Comparison of ENCODE assay signal across 8 cellular contexts in the genomic region with DNA sequence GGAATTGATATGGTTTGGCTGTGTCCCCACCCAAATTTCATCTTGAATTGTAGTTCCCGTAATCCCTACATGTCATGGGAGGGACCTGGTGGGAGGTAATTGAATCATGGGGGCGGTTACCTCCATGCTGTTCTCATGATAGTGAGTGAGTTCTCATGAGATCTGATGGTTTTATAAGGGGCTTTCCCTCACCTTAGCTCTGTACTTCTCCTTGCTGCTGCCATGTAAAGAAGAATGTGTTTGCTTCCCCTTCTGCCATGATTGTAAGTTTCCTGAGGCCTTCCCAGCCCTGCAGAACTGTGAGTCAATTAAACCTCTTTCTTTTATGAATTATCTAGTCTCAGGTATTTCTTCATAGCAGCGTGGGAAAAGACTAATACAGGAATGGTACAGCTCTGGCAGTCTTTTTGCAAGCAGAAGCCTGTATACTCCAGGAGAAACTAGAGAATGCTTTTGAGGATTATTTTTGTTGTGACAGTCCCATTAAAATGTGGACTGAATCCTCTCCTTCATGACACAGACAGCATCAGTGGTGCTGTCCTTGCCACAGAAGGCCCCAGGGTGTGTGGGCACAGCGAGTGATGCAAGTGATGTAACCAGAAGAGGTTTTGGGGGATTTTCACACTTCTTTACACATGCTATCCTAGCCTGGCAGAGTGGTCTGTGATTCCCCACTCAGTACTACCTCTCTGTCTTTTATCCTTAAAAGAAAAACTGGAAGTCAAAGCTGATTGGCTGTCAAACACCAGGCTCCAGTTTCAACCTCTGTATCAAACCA. TPM values are rescaled to one million over a fixed set of nuclear protein-coding genes. Genes with fewer than 3 reads are reported as not detected.
DNase-seq lines count a peak whose midpoint lies in the region; ATAC-seq and TF ChIP-seq lines count a peak whose summit lies in the region.
"Not testable (repeated sequence)": the region's sequence is repeated elsewhere in the genome, so short reads cannot be mapped to it uniquely, and the experiment has no call there.

No MANE protein-coding gene starts in this region.

- not testable (repeated sequence) for H3F3A ChIP-seq in SK-N-SH (replicated peaks; ENCODE audit: insufficient read depth)

- intact Hi-C loops in naive thymus-derived CD4-positive, alpha-beta T cell (cut with micrococcal nuclease): loop anchor here (5.0 kb wide), 3 partner anchors 32 to 117 kb away; no protein-coding TSS in a partner anchor

- not testable (repeated sequence) for H3K36me3 ChIP-seq in CD4-positive, CD25-positive, alpha-beta regulatory T cell (ENCODE audit: control insufficient read depth, insufficient read depth, low read length); SK-N-SH (replicated peaks in 1 of 2; ENCODE audit: control insufficient read depth in 1 of 2, insufficient read depth in 2 of 2, low read length in 1 of 2); naive thymus-derived CD4-positive, alpha-beta T cell (ENCODE audit: control insufficient read depth in 2 of 3, insufficient read depth in 3 of 3, low read length in 3 of 3)

- H3K27ac ChIP-seq in CD4-positive, CD25-positive, alpha-beta regulatory T cell (ENCODE audit: insufficient read depth, low read length, poor library complexity, severe bottlenecking); SK-N-SH (ENCODE audit: low read depth in 2 of 2, low read length in 1 of 2); naive thymus-derived CD4-positive, alpha-beta T cell (ENCODE audit: low read depth, low read length): not testable (repeated sequence)

- not testable (repeated sequence) for H3K9ac ChIP-seq in SK-N-SH

- not testable (repeated sequence) for TF ChIP-seq RAD21 in SK-N-SH (IDR thresholded peaks at IDR 0.05; ENCODE audit: low read length)

- H3K9me2 ChIP-seq in SK-N-SH: not testable (repeated sequence)

- CTCF ChIA-PET in SK-N-SH (lab: Yijun Ruan, JAX): interaction anchor here (0.8 kb wide), 1 partner anchor 11 kb away, joined by 5 read pairs; no protein-coding TSS in a partner anchor
- CTCF ChIA-PET in naive thymus-derived CD4-positive, alpha-beta T cell (lab: Charles Lee): interaction anchor here (0.5 to 1.2 kb wide), 2 partner anchors 93 to 1903 kb away, joined by 3 read pairs; no protein-coding TSS in a partner anchor

- H3K9me3 ChIP-seq in CD4-positive, CD25-positive, alpha-beta regulatory T cell (ENCODE audit: control insufficient read depth in 2 of 2, low read length in 2 of 2); SK-N-SH; naive thymus-derived CD4-positive, alpha-beta T cell (ENCODE audit: control insufficient read depth in 2 of 3, low read length in 3 of 3): not testable (repeated sequence)

- ATAC-seq in CD4-positive, CD25-positive, alpha-beta regulatory T cell (ENCODE audit: low read depth in 2 of 2): peak in 1 of 2 donors; percentile 32
- ATAC-seq in GM19463 (IDR thresholded peaks at IDR 0.05; ENCODE audit: unreplicated experiment) (peak; percentile 63), HG03196 (IDR thresholded peaks at IDR 0.05; ENCODE audit: unreplicated experiment) (peak; percentile 43)
- peak; percentile 31 for ATAC-seq in activated naive CD8-positive, alpha-beta T cell treated with anti-CD3 and anti-CD28 coated beads, Interleukin-2, amount 10 ng/mL, durations not matched to agents 7 days and 5 days (ENCODE audit: low read depth)
- peak; percentile 70 for ATAC-seq in naive thymus-derived CD4-positive, alpha-beta T cell

- not testable (repeated sequence) for H3K27me3 ChIP-seq in CD4-positive, CD25-positive, alpha-beta regulatory T cell (ENCODE audit: control insufficient read depth, insufficient read depth, low read length); SK-N-SH (ENCODE audit: insufficient read depth); naive thymus-derived CD4-positive, alpha-beta T cell (ENCODE audit: control insufficient read depth in 2 of 2, insufficient read depth in 2 of 2, low read length in 2 of 2)

- peaks cover 54% of the 10 kb centered on the region for H3K4me1 ChIP-seq in CD4-positive, CD25-positive, alpha-beta regulatory T cell (ENCODE audit: control insufficient read depth, insufficient read depth, low read length, poor library complexity, severe bottlenecking)
- H3K4me1 ChIP-seq in SK-N-SH (ENCODE audit: control insufficient read depth in 1 of 2, insufficient read depth in 2 of 2, low read depth in 1 of 2, low read length in 1 of 2): peaks cover 6 to 18% of the 10 kb centered on the region in 2 experiments; a peak in 2 of 4 replicates
- peaks cover 76 to 82% of the 10 kb centered on the region in 2 donors for H3K4me1 ChIP-seq in naive thymus-derived CD4-positive, alpha-beta T cell (ENCODE audit: control insufficient read depth in 2 of 2, insufficient read depth in 2 of 2, low read length in 2 of 2)

- H3K4me3 Mint-ChIP-seq in CD4-positive, CD25-positive, alpha-beta regulatory T cell: peak overlapping the region in 3 of 4 donors; percentile 4 to 21 (median 20)
- H3K4me3 Mint-ChIP-seq in activated naive CD8-positive, alpha-beta T cell treated with anti-CD3 and anti-CD28 coated beads, Interleukin-2, amount 10 ng/mL, durations not matched to agents 7 days and 5 days: not testable (repeated sequence)
- H3K4me3 Mint-ChIP-seq in naive thymus-derived CD4-positive, alpha-beta T cell: peak overlapping the region; percentile 38 to 86 (median 50)

- not testable (repeated sequence) for H3K79me2 ChIP-seq in SK-N-SH (ENCODE audit: insufficient read depth)

- H4K20me1 ChIP-seq in SK-N-SH (ENCODE audit: insufficient read depth): not testable (repeated sequence)

- 0 out of 2 replicates have a peak overlapping the region, but pooled peaks have one; percentile 45 for H2AFZ ChIP-seq in SK-N-SH (ENCODE audit: low read depth)

- H3K4me1 Mint-ChIP-seq in CD4-positive, CD25-positive, alpha-beta regulatory T cell: peaks cover 35 to 88% (median 74%) of the 10 kb centered on the region in 4 donors
- H3K4me1 Mint-ChIP-seq in activated naive CD8-positive, alpha-beta T cell treated with anti-CD3 and anti-CD28 coated beads, Interleukin-2, amount 10 ng/mL, durations not matched to agents 7 days and 5 days: peaks cover 53% of the 10 kb centered on the region
- H3K4me1 Mint-ChIP-seq in naive thymus-derived CD4-positive, alpha-beta T cell: peaks cover 67 to 96% (median 93%) of the 10 kb centered on the region in 7 donors

- not testable (repeated sequence) for DNase-seq in CD4-positive, CD25-positive, alpha-beta regulatory T cell; SK-N-SH; activated naive CD8-positive, alpha-beta T cell treated with anti-CD3 and anti-CD28 coated beads, Interleukin-2, amount 10 ng/mL, durations not matched to agents 7 days and 5 days; naive thymus-derived CD4-positive, alpha-beta T cell
- DNase-seq in activated CD8-positive, alpha-beta memory T cell treated with anti-CD3 and anti-CD28 coated beads, Interleukin-2, amount 50 U/mL, for 4 hours: peak; percentile 56
- peak; percentile 49 for DNase-seq in stimulated activated CD8-positive, alpha-beta memory T cell treated with anti-CD3 and anti-CD28 coated beads, Interleukin-4, amount 100 ng/mL, for 24 hours (ENCODE audit: low read depth)

- POLR2A ChIA-PET in SK-N-SH (lab: Yijun Ruan, JAX): not testable (repeated sequence)
- POLR2A ChIA-PET in activated naive CD8-positive, alpha-beta T cell treated with anti-CD3 and anti-CD28 coated beads, Interleukin-2, amount 10 ng/mL, durations not matched to agents 7 days and 5 days (lab: Charles Lee): interaction anchor here (0.9 kb wide), 1 partner anchor 235 kb away, joined by 3 read pairs; no protein-coding TSS in a partner anchor
- POLR2A ChIA-PET in naive thymus-derived CD4-positive, alpha-beta T cell (lab: Charles Lee): interaction anchor here (1.1 to 2.2 kb wide), 3 partner anchors 11 to 20 kb away, joined by 3 to 9 read pairs (median 4); a partner anchor contains a TSS

- H3K4me3 ChIP-seq in CD4-positive, CD25-positive, alpha-beta regulatory T cell (ENCODE audit: low read depth, low read length); SK-N-SH (ENCODE audit: low read depth in 2 of 2, low read length in 1 of 2); naive thymus-derived CD4-positive, alpha-beta T cell (ENCODE audit: low read length): not testable (repeated sequence)

- not testable (repeated sequence) for H3K9me3 Mint-ChIP-seq in CD4-positive, CD25-positive, alpha-beta regulatory T cell; activated naive CD8-positive, alpha-beta T cell treated with anti-CD3 and anti-CD28 coated beads, Interleukin-2, amount 10 ng/mL, durations not matched to agents 7 days and 5 days; naive thymus-derived CD4-positive, alpha-beta T cell

- H3K4me2 ChIP-seq in SK-N-SH: not testable (repeated sequence)

- H3K36me3 Mint-ChIP-seq in CD4-positive, CD25-positive, alpha-beta regulatory T cell: not testable (repeated sequence)
- peaks cover 13% of the 10 kb centered on the region for H3K36me3 Mint-ChIP-seq in activated naive CD8-positive, alpha-beta T cell treated with anti-CD3 and anti-CD28 coated beads, Interleukin-2, amount 10 ng/mL, durations not matched to agents 7 days and 5 days
- peaks cover 0 to 27% (median 4%) of the 10 kb centered on the region in 5 donors for H3K36me3 Mint-ChIP-seq in naive thymus-derived CD4-positive, alpha-beta T cell

- TF ChIP-seq EP300 in SK-N-SH (IDR thresholded peaks at IDR 0.05; ENCODE audit: borderline replicate concordance in 1 of 2, low read depth in 1 of 2, low read length in 1 of 2): not testable (repeated sequence)

- H3K27me3 Mint-ChIP-seq in CD4-positive, CD25-positive, alpha-beta regulatory T cell; activated naive CD8-positive, alpha-beta T cell treated with anti-CD3 and anti-CD28 coated beads, Interleukin-2, amount 10 ng/mL, durations not matched to agents 7 days and 5 days; naive thymus-derived CD4-positive, alpha-beta T cell: not testable (repeated sequence)

- H3K27ac Mint-ChIP-seq in CD4-positive, CD25-positive, alpha-beta regulatory T cell: peak overlapping the region; percentile 16 to 91 (median 17)
- H3K27ac Mint-ChIP-seq in activated naive CD8-positive, alpha-beta T cell treated with anti-CD3 and anti-CD28 coated beads, Interleukin-2, amount 10 ng/mL, durations not matched to agents 7 days and 5 days: not testable (repeated sequence)
- H3K27ac Mint-ChIP-seq in naive thymus-derived CD4-positive, alpha-beta T cell: peak overlapping the region in 8 of 9 donors; percentile 67 to 96 (median 87)

- WGBS in SK-N-SH (ENCODE audit: low lambda C conversion rate): 88% methylated on average over 4 of the region's 4 CpGs

- not testable (repeated sequence) for TF ChIP-seq CTCF in SK-N-SH (IDR thresholded peaks at IDR 0.05)

RNA-seq across cellular contexts. Expression of a gene that starts 20.1 kb away (rescaled TPM):
- 42.9 TPM for total RNA-seq in CD4-positive, CD25-positive, alpha-beta regulatory T cell
- 10 to 100 TPM; 27.1 to 36.4 (median 32.9) TPM for polyA plus RNA-seq in CD4-positive, CD25-positive, alpha-beta regulatory T cell
- 0.85 and 1.1 TPM in 2 replicates for polyA plus RNA-seq in SK-N-SH (2012; rRNA removed)
- polyA plus RNA-seq in SK-N-SH (2012; cell fraction: cytosol; rRNA removed): 1.3 TPM in 2 replicates
- 0.83 and 1.0 TPM in 2 replicates for polyA plus RNA-seq in SK-N-SH (2012; cell fraction: nucleus; rRNA removed)
- 10 to 100 TPM; 53.2 to 58.0 TPM for total RNA-seq in activated naive CD8-positive, alpha-beta T cell treated with anti-CD3 and anti-CD28 coated beads, Interleukin-2, amount 10 ng/mL, durations not matched to agents 7 days and 5 days
- 10 to 100 TPM; 48.9 to 77.0 (median 60.5) TPM for total RNA-seq in naive thymus-derived CD4-positive, alpha-beta T cell
- 10 to 100 TPM; 64.1 to 90.8 TPM for polyA plus RNA-seq in naive thymus-derived CD4-positive, alpha-beta T cell
